ENCODE assay signal across 13 cellular contexts in genomic region chr11:124895471-124895971, GRCh38. TPM values are rescaled to one million over a fixed set of nuclear protein-coding genes. Genes with fewer than 3 reads are reported as not detected.
DNase-seq lines count a peak whose midpoint lies in the region; ATAC-seq and TF ChIP-seq lines count a peak whose summit lies in the region.
"Had no signal": no experiment of that assay in that cellular context is flagged by ENCODE, and none has a peak within 500 bp of the region (broad histone marks: within the 10 kb centered on the region; RNA-seq: fewer than 3 reads in every experiment).

No MANE protein-coding gene starts in this region.

- no peaks in the 10 kb centered on the region for H3K36me3 ChIP-seq in esophagus squamous epithelium
- H3K36me3 ChIP-seq: tibial nerve had no signal

- TF ChIP-seq POLR2A in esophagus squamous epithelium (IDR thresholded peaks at IDR 0.05): no peak

- H3K27ac ChIP-seq in esophagus squamous epithelium: peak overlapping the region in 3 of 4 donors; percentile 67 to 87 (median 77)
- H3K27ac ChIP-seq: GM23248 had no signal

- TF ChIP-seq CTCF in esophagus squamous epithelium (IDR thresholded peaks at IDR 0.05): no peak

- H3K4me3 ChIP-seq in esophagus squamous epithelium: peak overlapping the region in 3 of 4 donors; percentile 30 to 57 (median 37)
- H3K4me3 ChIP-seq: GM23248 had no signal

- H3K27me3 ChIP-seq in esophagus squamous epithelium: peaks cover 0 to 17% (median 0%) of the 10 kb centered on the region in 4 donors
- H3K27me3 ChIP-seq: tibial nerve had no signal

- no peaks in the 10 kb centered on the region for H3K9me3 ChIP-seq in esophagus squamous epithelium
- H3K9me3 ChIP-seq: tibial nerve had no signal

- DNase-seq in esophagus squamous epithelium (lab: John Stamatoyannopoulos, UW): no peak
- peak; percentile 7 for DNase-seq in stimulated activated CD8-positive, alpha-beta memory T cell treated with anti-CD3 and anti-CD28 coated beads, Interleukin-4, amount 100 ng/mL, for 48 hours
- DNase-seq in activated CD8-positive, alpha-beta memory T cell treated with anti-CD3 and anti-CD28 coated beads for 24 hours: no peak
- DNase-seq: activated CD8-positive, alpha-beta T cell treated with anti-CD3 and anti-CD28 coated beads for 36 hours; activated gamma-delta T cell treated with Interleukin-2 at 50 U/mL for 16 hours; CD4-positive, alpha-beta T cell; GM23248; NCI-H2171; SIG-M5 had no signal

- peaks cover 0 to 69% (median 13%) of the 10 kb centered on the region in 3 donors for H3K4me1 ChIP-seq in esophagus squamous epithelium

- WGBS in esophagus squamous epithelium, 2 donors: 60 to 80% methylated on average over 1 of the region's 20 CpGs

- no peak for ATAC-seq in HG03442 (IDR thresholded peaks at IDR 0.05; ENCODE audit: unreplicated experiment)
- ATAC-seq: activated CD8-positive, alpha-beta T cell treated with anti-CD3 and anti-CD28 coated beads for 36 hours; left lobe of liver had no signal

- intact Hi-C loops in esophagus squamous epithelium (cut with DNase I): no loop called here

RNA-seq across cellular contexts. Expression of gene ROBO4, which starts 2.1 kb away (rescaled TPM):
- 10 to 100 TPM in 2 of 4 donors, 1 to 10 TPM in 2; 4.5 to 11.9 (median 8.6) TPM for total RNA-seq in esophagus squamous epithelium
- total RNA-seq: activated CD8-positive, alpha-beta T cell treated with anti-CD3 and anti-CD28 coated beads for 36 hours; CD4-positive, alpha-beta T cell had no signal

RNA-seq across cellular contexts. Expression of gene HEPN1, which starts 23.5 kb away (rescaled TPM):
- total RNA-seq in esophagus squamous epithelium: not detected
- total RNA-seq: activated CD8-positive, alpha-beta T cell treated with anti-CD3 and anti-CD28 coated beads for 36 hours; CD4-positive, alpha-beta T cell; GM23248; left lobe of liver; neural crest cell; tibial nerve had no signal

RNA-seq across cellular contexts. Expression of gene ROBO3, which starts 30.3 kb away (rescaled TPM):
- total RNA-seq in esophagus squamous epithelium: 10 to 100 TPM in 1 of 4 donors, 1 to 10 TPM in 3; 1.8 to 12.4 (median 3.8) TPM

RNA-seq across cellular contexts. Expression of gene HEPACAM, which starts 40.3 kb away (rescaled TPM):
- total RNA-seq in esophagus squamous epithelium: not detected
- total RNA-seq: CD4-positive, alpha-beta T cell; GM23248; neural crest cell had no signal

RNA-seq across cellular contexts. Expression of gene CCDC15, which starts 58.5 kb away (rescaled TPM):
- 1 to 10 TPM; 2.0 to 3.2 (median 2.9) TPM for total RNA-seq in esophagus squamous epithelium
